ENCODE assay signal across 8 cellular contexts in genomic region chr13:28531195-28531955, GRCh38. TPM values are rescaled to one million over a fixed set of nuclear protein-coding genes. Genes with fewer than 3 reads are reported as not detected.
A peak's percentile ranks its signal among the peaks of the same experiment; 100 is the strongest.
DNase-seq lines count a peak whose midpoint lies in the region; ATAC-seq and TF ChIP-seq lines count a peak whose summit lies in the region.

No MANE protein-coding gene starts in this region.

- H3K27ac ChIP-seq in PC-3 (ENCODE audit: low read length) = no peak overlapping the region
- peak overlapping the region; percentile 50 for H3K27ac ChIP-seq in psoas muscle
- H3K27ac ChIP-seq in prostate gland = no peak overlapping the region

- H3K4me3 ChIP-seq in PC-3 (ENCODE audit: low read length) (peak overlapping the region; percentile 49), psoas muscle (peak overlapping the region; percentile 59), prostate gland (no peak overlapping the region)

- no peaks in the 10 kb centered on the region for H3K79me2 ChIP-seq in PC-3 (ENCODE audit: low read length)

- no peaks in the 10 kb centered on the region for H4K20me1 ChIP-seq in PC-3 (ENCODE audit: low read length)

- TF ChIP-seq CTCF in PC-3 (conservative IDR thresholded peaks at IDR 0.05; ENCODE audit: low read depth, low read length) = no peak
- no peak for TF ChIP-seq CTCF in psoas muscle (IDR thresholded peaks at IDR 0.05)
- TF ChIP-seq CTCF in prostate gland (IDR thresholded peaks at IDR 0.05) = no peak

- DNase-seq in EL = peak; percentile 70
- peak; percentile 8 for DNase-seq in PC-3
- DNase-seq in glomerular endothelial cell (ENCODE audit: extremely low read depth, low read depth, low spot score) = peak; percentile 52
- peak; percentile 45 to 68 for DNase-seq in psoas muscle
- DNase-seq in prostate gland (ENCODE audit: low spot score) = no peak
- no peak for DNase-seq in activated gamma-delta T cell (lab: John Stamatoyannopoulos, UW)

- CTCF ChIA-PET in PC-3 (lab: Charles Lee) = no interaction called here

- H3K27me3 ChIP-seq in PC-3 (ENCODE audit: low read length) (peaks cover 48% of the 10 kb centered on the region), psoas muscle (ENCODE audit: insufficient read depth in 3 of 3, low read length in 2 of 3) (peaks cover 0 to 58% (median 4%) of the 10 kb centered on the region in 3 donors), prostate gland (replicated peaks; ENCODE audit: insufficient read depth) (peaks cover 10% of the 10 kb centered on the region)

- intact Hi-C loops in PC-3 (cut with micrococcal nuclease) = no loop called here
- intact Hi-C loops in psoas muscle (cut with DNase I) = loop anchor here in 1 of 2 donors (10.0 kb wide), 1 partner anchor 103 kb away; no protein-coding TSS in a partner anchor
- intact Hi-C loops in prostate gland (cut with DNase I) = no loop called here

- H3K9me3 ChIP-seq in PC-3 (ENCODE audit: low read length) (no peaks in the 10 kb centered on the region), psoas muscle (no peaks in the 10 kb centered on the region), prostate gland (no peaks in the 10 kb centered on the region)

- no TSS peak for BruUV-seq in PC-3 (replicated peaks; lab: Mats Ljungman, UMichigan)

- no peaks in the 10 kb centered on the region for H3F3A ChIP-seq in PC-3 (ENCODE audit: low read length, unreplicated experiment)

- 0 out of 2 replicates have a peak, but pooled peaks cover 5% of the 10 kb centered on the region for H3K4me1 ChIP-seq in PC-3 (ENCODE audit: insufficient read depth, low read length)
- no peaks in the 10 kb centered on the region for H3K4me1 ChIP-seq in psoas muscle
- no peaks in the 10 kb centered on the region for H3K4me1 ChIP-seq in prostate gland (replicated peaks)

- H3K9ac ChIP-seq in PC-3 (ENCODE audit: low read length) = peak overlapping the region; percentile 35

- no peak for TF ChIP-seq POLR2A in prostate gland (IDR thresholded peaks at IDR 0.05)

- peak overlapping the region; percentile 51 for H2AFZ ChIP-seq in PC-3 (ENCODE audit: low read length)

- H3K4me2 ChIP-seq in PC-3 (ENCODE audit: low read length) = peak overlapping the region; percentile 70

- ATAC-seq in PC-3 = peak; percentile 29; the same call in 1 of the 2 replicates
- ATAC-seq in psoas muscle = peak; percentile 30 to 56 (median 38)
- ATAC-seq in activated CD4-positive, CD25-positive, alpha-beta regulatory T cell treated with anti-CD3 and anti-CD28 coated beads, Interleukin-2, amount 50 U/mL, for 24 hours = no peak
- ATAC-seq in GM18909 (IDR thresholded peaks at IDR 0.05; ENCODE audit: poor library complexity, unreplicated experiment) = no peak

- POLR2A ChIA-PET in PC-3 (lab: Charles Lee; ENCODE audit: unreplicated experiment) = no interaction called here

- H3K9me2 ChIP-seq in PC-3 (replicated peaks; ENCODE audit: low read length) = no peaks in the 10 kb centered on the region

- WGBS in psoas muscle, 3 donors = 3 to 4% (median 3%) methylated on average over 33 to 34 of the region's 34 CpGs
- 4% methylated on average over 34 of the region's 34 CpGs for WGBS in prostate gland

- H3K36me3 ChIP-seq in PC-3 (ENCODE audit: low read depth, low read length) (no peaks in the 10 kb centered on the region), psoas muscle (ENCODE audit: insufficient read depth in 1 of 2, low read depth in 1 of 2) (no peaks in the 10 kb centered on the region), prostate gland (no peaks in the 10 kb centered on the region)

RNA-seq across cellular contexts. Expression of gene FLT1, which starts 36.4 kb away (rescaled TPM):
- 1.2 and 2.2 TPM in 2 replicates for total RNA-seq in PC-3 (2014; rRNA removed)
- total RNA-seq in glomerular endothelial cell = 111 and 156 TPM in 2 replicates
- total RNA-seq in psoas muscle = 10 to 100 TPM; 15.6 to 38.6 (median 24.4) TPM
- polyA plus RNA-seq in psoas muscle = 10 to 100 TPM in 2 of 3 donors, 1 to 10 TPM in 1; 9.0 to 11.2 (median 10.7) TPM
- total RNA-seq in prostate gland = 10 to 100 TPM in 1 of 2 donors, 1 to 10 TPM in 1; 9.1 to 27.0 TPM

Comparison
In these comparisons a context has a peak if more than half of its experiments do, and no peak if none do; other contexts are left out.
1. DNase-seq: peak in EL (single experiment), PC-3 (single experiment), glomerular endothelial cell (single experiment) and psoas muscle (2 of 2); none in prostate gland (single experiment) and activated gamma-delta T cell (single experiment).
2. ATAC-seq: peak in PC-3 (single experiment) and psoas muscle (4 of 4); none in activated CD4-positive, CD25-positive, alpha-beta regulatory T cell treated with anti-CD3 and anti-CD28 coated beads, Interleukin-2, amount 50 U/mL, for 24 hours (0 of 2) and GM18909 (single experiment).
3. H3K4me3 ChIP-seq: peak in PC-3 (single experiment) and psoas muscle (single experiment); none in prostate gland (0 of 2).